In genomic region chr15:34986326-34987181, GRCh38 we compare ENCODE assay signal across 8 cellular contexts. TPM values are rescaled to one million over a fixed set of nuclear protein-coding genes. Genes with fewer than 3 reads are reported as not detected.
DNase-seq lines count a peak whose midpoint lies in the region; ATAC-seq and TF ChIP-seq lines count a peak whose summit lies in the region.

No MANE protein-coding gene starts in this region.

- no peaks in the 10 kb centered on the region for H3K9me3 Mint-ChIP-seq in CD14-positive monocyte
- no peaks in the 10 kb centered on the region for H3K9me3 Mint-ChIP-seq in natural killer cell treated with Interleukin-12 subunit alpha and Interleukin-12 subunit beta and Interleukin-15 and Interleukin-18, amount 100 ng/mL, for 72 hours

- H3K27ac ChIP-seq in dorsolateral prefrontal cortex = peak overlapping the region in 10 of 59 donors; percentile 22 to 99 (median 74)

- no peak for TF ChIP-seq CTCF in CD14-positive monocyte (IDR thresholded peaks at IDR 0.05)
- TF ChIP-seq CTCF in LNCaP clone FGC (IDR thresholded peaks at IDR 0.05; ENCODE audit: control insufficient read depth, extremely low read depth, insufficient read depth) = no peak
- TF ChIP-seq CTCF in dorsolateral prefrontal cortex (IDR thresholded peaks at IDR 0.05 in 54 of 56, conservative IDR thresholded peaks at IDR 0.05 in 2 of 56; ENCODE audit: low read depth in 1 of 56, partially characterized antibody in 56 of 56) = no peak

- no peaks in the 10 kb centered on the region for H3K27me3 Mint-ChIP-seq in CD14-positive monocyte (ENCODE audit: low read depth in 3 of 3)
- no peaks in the 10 kb centered on the region for H3K27me3 Mint-ChIP-seq in natural killer cell treated with Interleukin-12 subunit alpha and Interleukin-12 subunit beta and Interleukin-15 and Interleukin-18, amount 100 ng/mL, for 72 hours

- H3K4me1 Mint-ChIP-seq in CD14-positive monocyte = peaks cover 43% of the 10 kb centered on the region
- H3K4me1 Mint-ChIP-seq in natural killer cell treated with Interleukin-12 subunit alpha and Interleukin-12 subunit beta and Interleukin-15 and Interleukin-18, amount 100 ng/mL, for 72 hours (ENCODE audit: low read depth in 2 of 2) = peaks cover 18 to 23% of the 10 kb centered on the region in 2 donors

- H3K27ac Mint-ChIP-seq in CD14-positive monocyte = peak overlapping the region in 4 of 7 donors; percentile 18 to 99 (median 53)
- H3K27ac Mint-ChIP-seq in natural killer cell treated with Interleukin-12 subunit alpha and Interleukin-12 subunit beta and Interleukin-15 and Interleukin-18, amount 100 ng/mL, for 72 hours = peak overlapping the region; percentile 98 to 99

- peak overlapping the region; percentile 94 to 99 for H3K4me3 Mint-ChIP-seq in CD14-positive monocyte
- peak overlapping the region; percentile 95 for H3K4me3 Mint-ChIP-seq in natural killer cell treated with Interleukin-12 subunit alpha and Interleukin-12 subunit beta and Interleukin-15 and Interleukin-18, amount 100 ng/mL, for 72 hours

- peak overlapping the region; percentile 86 for H3K4me3 ChIP-seq in LNCaP clone FGC (ENCODE audit: low read depth, low read length)
- H3K4me3 ChIP-seq in dorsolateral prefrontal cortex = peak overlapping the region; percentile 70 to 100 (median 93)

- H3K27me3 ChIP-seq in dorsolateral prefrontal cortex = no peaks in the 10 kb centered on the region

- peaks cover 26 to 36% of the 10 kb centered on the region in 2 donors for H3K36me3 Mint-ChIP-seq in CD14-positive monocyte
- H3K36me3 Mint-ChIP-seq in natural killer cell treated with Interleukin-12 subunit alpha and Interleukin-12 subunit beta and Interleukin-15 and Interleukin-18, amount 100 ng/mL, for 72 hours = peaks cover 7% of the 10 kb centered on the region

- no peak for ATAC-seq in natural killer cell treated with Interleukin-12 subunit alpha and Interleukin-12 subunit beta and Interleukin-15 and Interleukin-18, amount 100 ng/mL, for 72 hours

- intact Hi-C loops in CD14-positive monocyte (cut with micrococcal nuclease) = loop anchor here in 1 of 2 donors (5.0 to 10.0 kb wide), 4 partner anchors 58 to 882 kb away; partner anchors contain the start of genes EMC4, EMC7, PGBD4 and SLC12A6
- intact Hi-C loops in dorsolateral prefrontal cortex (cut with DNase I) = loop anchor here in 1 of 2 donors (10.0 kb wide), 1 partner anchor 762 kb away; the partner anchor contains the start of gene EMC4

- DNase-seq in CD14-positive monocyte (ENCODE audit: low spot score) = no peak
- no peak for DNase-seq in LNCaP clone FGC (ENCODE audit: low read depth)
- DNase-seq in dorsolateral prefrontal cortex = no peak
- no peak for DNase-seq in natural killer cell treated with Interleukin-12 subunit alpha and Interleukin-12 subunit beta and Interleukin-15 and Interleukin-18, amount 100 ng/mL, for 72 hours (ENCODE audit: low spot score)
- no peak for DNase-seq in putamen (ENCODE audit: low spot score)
- DNase-seq in stimulated activated CD4-positive, alpha-beta T cell treated with anti-CD3 and anti-CD28 coated beads, Interleukin-4, amount 100 ng/mL, for 1 hour = no peak
- no peak for DNase-seq in NCI-H774 (lab: John Stamatoyannopoulos, UW)
- DNase-seq in NCI-H2171 (lab: John Stamatoyannopoulos, UW) = no peak

RNA-seq across cellular contexts. Expression of gene ZNF770, which starts 1.5 kb away (rescaled TPM):
- 10 to 100 TPM; 28.1 to 51.7 TPM for polyA plus RNA-seq in CD14-positive monocyte
- 10 to 100 TPM; 32.2 to 74.1 (median 53.0) TPM for total RNA-seq in dorsolateral prefrontal cortex
- 10 to 100 TPM; 25.5 to 45.6 TPM for total RNA-seq in natural killer cell treated with Interleukin-12 subunit alpha and Interleukin-12 subunit beta and Interleukin-15 and Interleukin-18, amount 100 ng/mL, for 72 hours

RNA-seq across cellular contexts. Expression of gene AQR, which starts 17.0 kb away (rescaled TPM):
- 10 to 100 TPM in 1 of 2 donors, 1 to 10 TPM in 1; 8.4 to 16.8 TPM for polyA plus RNA-seq in CD14-positive monocyte
- 10 to 100 TPM; 23.5 to 41.1 (median 30.2) TPM for total RNA-seq in dorsolateral prefrontal cortex
- 10 to 100 TPM; 43.7 to 44.5 TPM for total RNA-seq in natural killer cell treated with Interleukin-12 subunit alpha and Interleukin-12 subunit beta and Interleukin-15 and Interleukin-18, amount 100 ng/mL, for 72 hours
